8 cellular contexts compared by ENCODE assay signal in genomic region chr3:171809513-171810277, GRCh38. TPM values are rescaled to one million over a fixed set of nuclear protein-coding genes. Genes with fewer than 3 reads are reported as not detected.
DNase-seq lines count a peak whose midpoint lies in the region; ATAC-seq lines count a peak whose summit lies in the region.

No MANE protein-coding gene starts in this region.

- H3K27me3 ChIP-seq in adipocyte (replicated peaks; ENCODE audit: control insufficient read depth, insufficient read depth, low read length) = no peaks in the 10 kb centered on the region

- H3K9me3 ChIP-seq in adipocyte (ENCODE audit: control insufficient read depth, low read length) = no peaks in the 10 kb centered on the region

- intact Hi-C loops in left cardiac atrium (cut with DNase I) = no loop called here
- intact Hi-C loops in posterior vena cava (cut with DNase I) = loop anchor here in 1 of 2 donors (10.0 kb wide), 1 partner anchor 235 kb away; no protein-coding TSS in a partner anchor

- peak overlapping the region; percentile 86 for H3K4me3 ChIP-seq in adipocyte (ENCODE audit: low read length)

- H3K9ac ChIP-seq in adipocyte (ENCODE audit: low read length) = peak overlapping the region; percentile 87

- no peaks in the 10 kb centered on the region for H3K36me3 ChIP-seq in adipocyte (ENCODE audit: control insufficient read depth, insufficient read depth, low read length, severe bottlenecking)

- DNase-seq in Daoy (ENCODE audit: low read depth) (peak; percentile 93), HT-29 (ENCODE audit: low spot score) (peak; percentile 87), SK-N-DZ (ENCODE audit: low spot score) (peak; percentile 22), adipocyte (ENCODE audit: low read depth) (peak; percentile 97), left cardiac atrium (peak; percentile 92), posterior vena cava (ENCODE audit: low spot score) (peak; percentile 96)

- peaks cover 66% of the 10 kb centered on the region for H3K4me1 ChIP-seq in adipocyte (ENCODE audit: control insufficient read depth, insufficient read depth, low read length)

- peak; percentile 47 for ATAC-seq in GM21367 (IDR thresholded peaks at IDR 0.05; ENCODE audit: unreplicated experiment)
- ATAC-seq in left cardiac atrium = peak; percentile 83 to 85
- no peak for ATAC-seq in HG03469 (IDR thresholded peaks at IDR 0.05; ENCODE audit: unreplicated experiment)

RNA-seq across cellular contexts. Expression of gene PLD1, which starts 0.6 kb away (rescaled TPM):
- total RNA-seq in Daoy (2014; rRNA removed; shearing (Covaris generic)) = 5.7 and 7.8 TPM in 2 replicates
- 17.3 and 17.9 TPM in 2 replicates for total RNA-seq in HT-29 (2014; rRNA removed; shearing (Covaris generic))
- polyA plus RNA-seq in SK-N-DZ (2014; cell fraction: cytosol; rRNA removed) = 3.1 TPM in 1 of 2 replicates, not detected in the other
- 0.02 TPM in 1 of 2 replicates, not detected in the other for polyA plus RNA-seq in SK-N-DZ (2014; cell fraction: nucleus; rRNA removed)
- total RNA-seq in left cardiac atrium (10 to 100 TPM; 57.1 to 67.8 TPM), posterior vena cava (10 to 100 TPM; 18.5 to 30.9 TPM)

RNA-seq across cellular contexts. Expression of gene TMEM212, which starts 33.5 kb away (rescaled TPM):
- not detected in 2 replicates for total RNA-seq in Daoy (2014; rRNA removed; shearing (Covaris generic))
- total RNA-seq in HT-29 (2014; rRNA removed; shearing (Covaris generic)) = 0.05 TPM in 1 of 2 replicates, not detected in the other
- not detected in 2 replicates for polyA plus RNA-seq in SK-N-DZ (2014; cell fraction: cytosol; rRNA removed)
- polyA plus RNA-seq in SK-N-DZ (2014; cell fraction: nucleus; rRNA removed) = not detected in 2 replicates
- total RNA-seq in left cardiac atrium (not detected), posterior vena cava (not detected)

Comparison
In these comparisons a context has a peak if more than half of its experiments do, and no peak if none do; other contexts are left out.
1. DNase-seq: peak in every context shown above with its lines; median percentile 97 in adipocyte; 96 in posterior vena cava; 93 in Daoy; 92 in left cardiac atrium; 87 in HT-29; 22 in SK-N-DZ.